8 cellular contexts compared by ENCODE assay signal in genomic region chr1:34924759-34925555, GRCh38. TPM values are rescaled to one million over a fixed set of nuclear protein-coding genes. Genes with fewer than 3 reads are reported as not detected.
DNase-seq lines count a peak whose midpoint lies in the region; ATAC-seq and TF ChIP-seq lines count a peak whose summit lies in the region.

No MANE protein-coding gene starts in this region.

- H2AFZ ChIP-seq in GM23248 = no peak overlapping the region

- no peaks in the 10 kb centered on the region for H4K20me1 ChIP-seq in GM23248 (ENCODE audit: insufficient read depth)

- no peak for TF ChIP-seq CTCF in astrocyte of the spinal cord (IDR thresholded peaks at IDR 0.05; ENCODE audit: low read depth, low read length)

- H3K4me3 Mint-ChIP-seq in immature natural killer cell = no peak overlapping the region

- peaks cover 11 to 13% of the 10 kb centered on the region in 2 donors for H3K4me1 Mint-ChIP-seq in immature natural killer cell

- H3K27ac ChIP-seq in GM23248 (no peak overlapping the region), SJCRH30 (no peak overlapping the region)

- H3K27me3 Mint-ChIP-seq in immature natural killer cell (ENCODE audit: low read depth in 3 of 3) = peaks cover 14 to 42% (median 23%) of the 10 kb centered on the region in 3 donors

- H3K4me1 ChIP-seq in GM23248 (ENCODE audit: insufficient read depth) (no peaks in the 10 kb centered on the region), SJCRH30 (no peaks in the 10 kb centered on the region)

- H3K27ac Mint-ChIP-seq in immature natural killer cell = no peak overlapping the region

- DNase-seq in GM23248 (peak; percentile 83), SJCRH30 (peak; percentile 81 to 88), astrocyte of the spinal cord (ENCODE audit: low read depth, low spot score) (peak; percentile 52), immature natural killer cell (peak; percentile 26 to 50 (median 46)), NCI-H1694 (lab: John Stamatoyannopoulos, UW) (no peak)
- DNase-seq in stimulated activated CD4-positive, alpha-beta T cell treated with anti-CD3 and anti-CD28 coated beads, TNF-alpha, amount 100 ng/mL, for 24 hours (ENCODE audit: low read depth in 3 of 3) = peak; percentile 17 to 58 (median 17)

- ATAC-seq in HG03159 (IDR thresholded peaks at IDR 0.05; ENCODE audit: unreplicated experiment) (no peak), HG02571 (IDR thresholded peaks at IDR 0.05; ENCODE audit: unreplicated experiment) (no peak)

- WGBS in GM23248 (ENCODE audit: low coverage in 1 of 2, low lambda C conversion rate in 2 of 2, missing lambda C conversion rate in 2 of 2), 2 experiments = 2 to 4% methylated on average over 15 of the region's 16 CpGs

- no peak overlapping the region for H3K9ac ChIP-seq in GM23248

- peaks cover 0 to 8% (median 0%) of the 10 kb centered on the region in 6 donors for H3K9me3 Mint-ChIP-seq in immature natural killer cell

- H3K4me3 ChIP-seq in GM23248 = no peak overlapping the region
- no peak overlapping the region for H3K4me3 ChIP-seq in SJCRH30
- H3K4me3 ChIP-seq in astrocyte of the spinal cord (ENCODE audit: low read depth, low read length) = no peak overlapping the region

- no peaks in the 10 kb centered on the region for H3F3A ChIP-seq in GM23248 (ENCODE audit: insufficient read depth)

- no peaks in the 10 kb centered on the region for H3K9me2 ChIP-seq in GM23248 (ENCODE audit: insufficient read depth)

- peaks cover 0 to 7% (median 4%) of the 10 kb centered on the region in 3 donors for H3K36me3 Mint-ChIP-seq in immature natural killer cell

- in situ Hi-C loops in GM23248 (cut with MboI) (no loop called here), astrocyte of the spinal cord (cut with HindIII; ENCODE audit: low sequenced_read_pairs) (no loop called here)

- no peaks in the 10 kb centered on the region for H3K36me3 ChIP-seq in GM23248 (ENCODE audit: low read depth)
- H3K36me3 ChIP-seq in SJCRH30 = no peaks in the 10 kb centered on the region

- no peak overlapping the region for H3K4me2 ChIP-seq in GM23248 (ENCODE audit: unreplicated experiment)

- H3K79me2 ChIP-seq in GM23248 (ENCODE audit: insufficient read depth) = no peaks in the 10 kb centered on the region

- H3K27me3 ChIP-seq in GM23248 (replicated peaks; ENCODE audit: insufficient read depth) (peaks cover 22% of the 10 kb centered on the region), SJCRH30 (peaks cover 3% of the 10 kb centered on the region; the same call in 1 of the 2 replicates)

- no peaks in the 10 kb centered on the region for H3K9me3 ChIP-seq in GM23248 (ENCODE audit: low read depth)
- H3K9me3 ChIP-seq in SJCRH30 (replicated peaks) = no peaks in the 10 kb centered on the region

RNA-seq across cellular contexts. Expression of gene DLGAP3, which starts 4.5 kb away (rescaled TPM):
- 0.11 TPM in 1 of 2 replicates, not detected in the other for total RNA-seq in GM23248 (2014; rRNA removed; shearing (Covaris generic))
- polyA plus RNA-seq in GM23248 (2016; fragmentation: Nextera tagmentation; extraction: Ambion mirVana) (not detected in 2 replicates), immature natural killer cell (under 1 TPM in 1 of 3 donors, not detected in 2; 0.10 TPM)
- 0.81 and 0.89 TPM in 2 replicates for total RNA-seq in SJCRH30 (2014; rRNA removed; shearing (Covaris generic))
